ENCODE assay signal across 31 cellular contexts in the genomic region with DNA sequence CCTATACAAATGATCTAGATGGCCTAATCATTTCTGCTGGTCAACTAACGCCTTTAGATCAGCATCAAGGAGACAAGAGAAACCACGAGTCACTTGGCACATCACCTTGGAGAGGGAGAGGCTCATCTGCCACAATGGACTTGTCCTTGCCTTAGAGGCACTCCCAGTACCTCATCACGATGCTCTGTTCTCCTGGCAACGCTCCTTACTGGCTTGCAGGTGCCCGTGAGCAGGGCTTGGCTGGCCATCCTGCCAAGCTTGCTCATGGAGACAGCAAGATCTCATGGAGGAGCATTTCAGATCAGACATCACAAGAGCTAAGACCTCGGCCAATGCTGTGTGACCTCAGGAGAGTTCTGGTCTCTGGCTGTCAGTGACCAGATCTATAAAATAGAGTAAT.
"Had no signal": no experiment of that assay in that cellular context is flagged by ENCODE, and none has a peak within 500 bp of the region (broad histone marks: within the 10 kb centered on the region; RNA-seq: fewer than 3 reads in every experiment).

No MANE protein-coding gene starts in this region.

- H3K36me3 ChIP-seq: adrenal gland, esophagus squamous epithelium had no signal

- H3K27me3 Mint-ChIP-seq: activated CD4-positive, alpha-beta memory T cell treated with anti-CD3 and anti-CD28 coated beads for 36 hours; activated CD4-positive, alpha-beta T cell treated with anti-CD3 and anti-CD28 coated beads for 36 hours; activated CD8-positive, alpha-beta memory T cell treated with anti-CD3 and anti-CD28 coated beads, Interleukin-2, amount 10 ng/mL, durations not matched to agents 7 days and 5 days; activated naive CD4-positive, alpha-beta T cell treated with anti-CD3 and anti-CD28 coated beads, Interleukin-2, amount 50 U/mL, for 24 hours; activated naive CD8-positive, alpha-beta T cell treated with anti-CD3 and anti-CD28 coated beads for 36 hours; activated naive CD8-positive, alpha-beta T cell treated with anti-CD3 and anti-CD28 coated beads, Interleukin-2, amount 50 U/mL, for 24 hours; T-helper 17 cell had no signal

- H3K4me3 ChIP-seq: adrenal gland, body of pancreas, coronary artery, dorsolateral prefrontal cortex, esophagus squamous epithelium had no signal

- DNase-seq: activated CD4-positive, alpha-beta memory T cell treated with anti-CD3 and anti-CD28 coated beads for 36 hours; activated CD4-positive, alpha-beta T cell treated with anti-CD3 and anti-CD28 coated beads for 36 hours; activated CD4-positive, alpha-beta T cell treated with anti-CD3 and anti-CD28 coated beads, Interleukin-2, amount 10 ng/mL, durations not matched to agents 24 days and 14 days; activated CD4-positive, CD25-positive, alpha-beta regulatory T cell; activated CD4-positive, CD25-positive, alpha-beta regulatory T cell treated with anti-CD3 and anti-CD28 coated beads, Interleukin-2, amount 50 U/mL, for 72 hours; activated CD8-positive, alpha-beta memory T cell treated with anti-CD3 and anti-CD28 coated beads, Interleukin-2, amount 10 ng/mL, durations not matched to agents 7 days and 5 days; activated CD8-positive, alpha-beta memory T cell treated with anti-CD3 and anti-CD28 coated beads, Interleukin-2, amount 50 U/mL, for 4 hours; activated CD8-positive, alpha-beta T cell treated with anti-CD3 and anti-CD28 coated beads, Interleukin-2, amount 10 ng/mL, durations not matched to agents 7 days and 5 days; activated effector memory CD4-positive, alpha-beta T cell treated with anti-CD3 and anti-CD28 coated beads, Interleukin-2, amount 50 U/mL, for 16 hours; activated naive CD4-positive, alpha-beta T cell treated with anti-CD3 and anti-CD28 coated beads for 36 hours; activated naive CD8-positive, alpha-beta T cell treated with anti-CD3 and anti-CD28 coated beads for 36 hours; activated naive CD8-positive, alpha-beta T cell treated with anti-CD3 and anti-CD28 coated beads, Interleukin-2, amount 50 U/mL, for 24 hours; activated T-cell treated with anti-CD3 and anti-CD28 coated beads, Interleukin-2, amount 50 U/mL, for 1 hour; activated T-cell treated with anti-CD3 and anti-CD28 coated beads, Interleukin-2, amount 50 U/mL, for 48 hours; adrenal gland; amygdala; aorta; body of pancreas; effector memory CD4-positive, alpha-beta T cell; esophagus squamous epithelium; head of caudate nucleus; hippocampal formation; T-helper 17 cell; T1000 had no signal

- H3K4me3 Mint-ChIP-seq: activated CD4-positive, alpha-beta memory T cell treated with anti-CD3 and anti-CD28 coated beads for 36 hours; activated CD4-positive, alpha-beta T cell treated with anti-CD3 and anti-CD28 coated beads for 36 hours; activated CD4-positive, alpha-beta T cell treated with anti-CD3 and anti-CD28 coated beads, Interleukin-2, amount 10 ng/mL, durations not matched to agents 24 days and 14 days; activated CD8-positive, alpha-beta memory T cell treated with anti-CD3 and anti-CD28 coated beads, Interleukin-2, amount 10 ng/mL, durations not matched to agents 7 days and 5 days; activated CD8-positive, alpha-beta T cell treated with anti-CD3 and anti-CD28 coated beads, Interleukin-2, amount 10 ng/mL, durations not matched to agents 7 days and 5 days; activated naive CD4-positive, alpha-beta T cell treated with anti-CD3 and anti-CD28 coated beads for 36 hours; activated naive CD4-positive, alpha-beta T cell treated with anti-CD3 and anti-CD28 coated beads, Interleukin-2, amount 50 U/mL, for 24 hours; activated naive CD8-positive, alpha-beta T cell treated with anti-CD3 and anti-CD28 coated beads for 36 hours; activated naive CD8-positive, alpha-beta T cell treated with anti-CD3 and anti-CD28 coated beads, Interleukin-2, amount 50 U/mL, for 24 hours; dendritic cell treated with granulocyte-macrophage colony-stimulating factor and Interleukin-4, amounts not matched to agents 40 ng/mL and 50 ng/mL, for 4 days; T-helper 17 cell; T-helper 2 cell treated with Interferon-gamma antibody and Interleukin-4, amounts not matched to agents 5 μg/mL and 100 μg/mL, for 36 hours had no signal

- H3K27ac ChIP-seq: adrenal gland, body of pancreas, coronary artery, dorsolateral prefrontal cortex, esophagus squamous epithelium had no signal

- H3K9me3 ChIP-seq: adrenal gland, body of pancreas, esophagus squamous epithelium had no signal

- H3K36me3 Mint-ChIP-seq: activated CD4-positive, alpha-beta memory T cell treated with anti-CD3 and anti-CD28 coated beads for 36 hours had no signal

- ATAC-seq: activated CD4-positive, alpha-beta T cell treated with anti-CD3 and anti-CD28 coated beads for 36 hours; activated CD8-positive, alpha-beta memory T cell treated with anti-CD3 and anti-CD28 coated beads, Interleukin-2, amount 10 ng/mL, durations not matched to agents 7 days and 5 days; activated CD8-positive, alpha-beta T cell treated with anti-CD3 and anti-CD28 coated beads, Interleukin-2, amount 10 ng/mL, durations not matched to agents 7 days and 5 days; activated naive CD8-positive, alpha-beta T cell treated with anti-CD3 and anti-CD28 coated beads, Interleukin-2, amount 50 U/mL, for 24 hours; body of pancreas; T-helper 17 cell had no signal

- H3K27ac Mint-ChIP-seq: activated CD4-positive, alpha-beta memory T cell treated with anti-CD3 and anti-CD28 coated beads for 36 hours; activated CD4-positive, alpha-beta T cell treated with anti-CD3 and anti-CD28 coated beads for 36 hours; activated CD4-positive, alpha-beta T cell treated with anti-CD3 and anti-CD28 coated beads, Interleukin-2, amount 10 ng/mL, durations not matched to agents 24 days and 14 days; activated CD8-positive, alpha-beta memory T cell treated with anti-CD3 and anti-CD28 coated beads, Interleukin-2, amount 10 ng/mL, durations not matched to agents 7 days and 5 days; activated CD8-positive, alpha-beta T cell treated with anti-CD3 and anti-CD28 coated beads, Interleukin-2, amount 10 ng/mL, durations not matched to agents 7 days and 5 days; activated naive CD4-positive, alpha-beta T cell treated with anti-CD3 and anti-CD28 coated beads for 36 hours; activated naive CD8-positive, alpha-beta T cell treated with anti-CD3 and anti-CD28 coated beads for 36 hours; activated naive CD8-positive, alpha-beta T cell treated with anti-CD3 and anti-CD28 coated beads, Interleukin-2, amount 50 U/mL, for 24 hours; activated T-helper 1 cell treated with anti-CD3 and anti-CD28 coated beads, Interleukin-12 subunit alpha, Interleukin-12 subunit beta, Interleukin-2, Interleukin-4 antibody, amounts not matched to agents 30 ng/mL and 10 ng/mL and 1 ng/mL, durations not matched to agents 14 hours and 24 hours and 36 hours; activated T-helper 2 cell treated with anti-CD3 and anti-CD28 coated beads, Interferon-gamma antibody, Interleukin-2, Interleukin-4, amounts not matched to agents 10 μg/mL and 5 μg/mL and 100 μg/mL, durations not matched to agents 14 hours and 24 hours and 36 hours; dendritic cell treated with granulocyte-macrophage colony-stimulating factor and Interleukin-4, amounts not matched to agents 40 ng/mL and 50 ng/mL, for 4 days; T-helper 17 cell; T-helper 2 cell treated with Interferon-gamma antibody and Interleukin-4, amounts not matched to agents 5 μg/mL and 100 μg/mL, for 36 hours had no signal

- H3K9me3 Mint-ChIP-seq: activated CD4-positive, alpha-beta memory T cell treated with anti-CD3 and anti-CD28 coated beads for 36 hours; activated CD4-positive, alpha-beta T cell treated with anti-CD3 and anti-CD28 coated beads, Interleukin-2, amount 10 ng/mL, durations not matched to agents 24 days and 14 days; activated naive CD4-positive, alpha-beta T cell treated with anti-CD3 and anti-CD28 coated beads for 36 hours; activated naive CD4-positive, alpha-beta T cell treated with anti-CD3 and anti-CD28 coated beads, Interleukin-2, amount 50 U/mL, for 24 hours; activated naive CD8-positive, alpha-beta T cell treated with anti-CD3 and anti-CD28 coated beads, Interleukin-2, amount 50 U/mL, for 24 hours; activated T-helper 1 cell treated with anti-CD3 and anti-CD28 coated beads, Interleukin-12 subunit alpha, Interleukin-12 subunit beta, Interleukin-2, Interleukin-4 antibody, amounts not matched to agents 30 ng/mL and 10 ng/mL and 1 ng/mL, durations not matched to agents 14 hours and 24 hours and 36 hours; T-helper 2 cell treated with Interferon-gamma antibody and Interleukin-4, amounts not matched to agents 5 μg/mL and 100 μg/mL, for 36 hours had no signal

- H3K27me3 ChIP-seq: body of pancreas, dorsolateral prefrontal cortex had no signal
